8 cellular contexts compared by ENCODE assay signal in the genomic region with DNA sequence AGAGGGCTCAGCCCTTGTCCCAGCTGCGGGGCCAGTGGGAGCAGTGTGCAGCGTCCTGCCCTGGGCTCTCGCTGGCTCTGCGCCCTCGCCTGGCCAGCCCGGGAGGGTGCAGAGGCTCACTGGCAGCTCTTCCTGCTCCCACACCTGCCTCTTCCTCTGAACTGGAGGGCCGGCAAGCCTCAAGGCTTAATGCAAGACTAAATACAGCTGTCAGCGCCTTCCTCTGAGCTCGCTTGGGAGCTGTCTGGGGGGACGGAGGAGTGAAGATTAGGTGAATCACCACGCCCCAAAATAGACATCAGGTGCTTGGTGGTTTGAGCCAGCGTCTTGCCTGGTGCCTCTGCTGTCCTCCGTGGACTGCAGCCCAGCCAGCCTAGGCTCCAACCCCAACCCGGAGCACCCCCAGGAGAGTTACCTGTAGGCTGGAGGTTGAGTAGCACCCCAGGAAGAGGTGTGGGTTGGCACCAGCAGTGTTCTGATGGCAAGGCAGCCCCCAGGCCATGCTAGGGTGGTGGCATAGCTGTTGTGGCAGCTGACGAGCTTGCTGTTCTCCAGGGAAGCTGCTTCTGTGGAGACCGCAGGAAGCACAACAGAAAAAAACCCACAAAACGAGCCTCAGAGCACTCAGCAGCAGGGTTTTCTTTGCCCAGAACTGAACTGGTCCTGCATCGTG. TPM values are rescaled to one million over a fixed set of nuclear protein-coding genes. Genes with fewer than 3 reads are reported as not detected.
DNase-seq lines count a peak whose midpoint lies in the region; ATAC-seq and TF ChIP-seq lines count a peak whose summit lies in the region.

No MANE protein-coding gene starts in this region.

- H3K4me3 Mint-ChIP-seq in activated T-helper 2 cell treated with anti-CD3 and anti-CD28 coated beads, Interferon-gamma antibody, Interleukin-2, Interleukin-4, amounts not matched to agents 10 μg/mL and 5 μg/mL and 100 μg/mL, durations not matched to agents 14 hours and 24 hours and 36 hours (ENCODE audit: low read depth), result no peak overlapping the region

- peak overlapping the region; percentile 49 for H3K9ac ChIP-seq in DND-41 (ENCODE audit: low read depth, low read length)

- H3K36me3 ChIP-seq in DND-41 (ENCODE audit: insufficient read depth, low read length), result no peaks in the 10 kb centered on the region

- H4K20me1 ChIP-seq in DND-41 (ENCODE audit: insufficient read depth, low read length), result no peaks in the 10 kb centered on the region

- H3K9me3 Mint-ChIP-seq in activated T-helper 2 cell treated with anti-CD3 and anti-CD28 coated beads, Interferon-gamma antibody, Interleukin-2, Interleukin-4, amounts not matched to agents 10 μg/mL and 5 μg/mL and 100 μg/mL, durations not matched to agents 14 hours and 24 hours and 36 hours, result no peaks in the 10 kb centered on the region

- peaks cover under 1% of the 10 kb centered on the region for H3K27me3 ChIP-seq in DND-41 (ENCODE audit: insufficient read depth, low read length, poor library complexity)

- H3K36me3 Mint-ChIP-seq in activated T-helper 2 cell treated with anti-CD3 and anti-CD28 coated beads, Interferon-gamma antibody, Interleukin-2, Interleukin-4, amounts not matched to agents 10 μg/mL and 5 μg/mL and 100 μg/mL, durations not matched to agents 14 hours and 24 hours and 36 hours (ENCODE audit: low read depth), result no peaks in the 10 kb centered on the region

- H3K4me1 Mint-ChIP-seq in activated T-helper 2 cell treated with anti-CD3 and anti-CD28 coated beads, Interferon-gamma antibody, Interleukin-2, Interleukin-4, amounts not matched to agents 10 μg/mL and 5 μg/mL and 100 μg/mL, durations not matched to agents 14 hours and 24 hours and 36 hours (ENCODE audit: low read depth), result peaks cover 4% of the 10 kb centered on the region

- DNase-seq in DND-41 (peak; percentile 88), KBM-7 (peak; percentile 82), RKO (ENCODE audit: low spot score) (peak; percentile 75), germinal center (ENCODE audit: low spot score) (peak; percentile 92), retinal pigment epithelial cell (ENCODE audit: low read depth) (no peak), NOMO-1 (lab: John Stamatoyannopoulos, UW; ENCODE audit: unreplicated experiment in 2 of 2) (no peak)
- peak; percentile 58 for DNase-seq in activated T-helper 2 cell treated with anti-CD3 and anti-CD28 coated beads, Interferon-gamma antibody, Interleukin-2, Interleukin-4, amounts not matched to agents 10 μg/mL and 5 μg/mL and 100 μg/mL, durations not matched to agents 14 hours and 24 hours and 36 hours (ENCODE audit: low spot score)

- peaks cover 33% of the 10 kb centered on the region for H3K4me1 ChIP-seq in DND-41 (ENCODE audit: insufficient read depth, low read length)

- peak overlapping the region; percentile 65 for H3K4me2 ChIP-seq in DND-41 (ENCODE audit: insufficient read depth, low read length)

- in situ Hi-C loops in KBM-7 (cut with MboI; ENCODE audit: low pct_unique_long_range_greater_than_20kb, low sequenced_read_pairs), result no loop called here

- peak overlapping the region; percentile 94 for H3K27ac ChIP-seq in DND-41 (ENCODE audit: low read length)

- intact Hi-C loops in activated T-helper 2 cell treated with anti-CD3 and anti-CD28 coated beads, Interferon-gamma antibody, Interleukin-2, Interleukin-4, amounts not matched to agents 10 μg/mL and 5 μg/mL and 100 μg/mL, durations not matched to agents 14 hours and 24 hours and 36 hours (cut with micrococcal nuclease), result loop anchor here (2.0 to 5.0 kb wide), 2 partner anchors 46 to 291 kb away; no protein-coding TSS in a partner anchor

- TF ChIP-seq CTCF in DND-41 (IDR thresholded peaks at IDR 0.05; ENCODE audit: borderline replicate concordance, extremely low read depth, low read length, poor library complexity, severe bottlenecking) (peak; percentile 94), retinal pigment epithelial cell (conservative IDR thresholded peaks at IDR 0.05; ENCODE audit: low read depth, low read length) (peak; percentile 89)

- H2AFZ ChIP-seq in DND-41 (ENCODE audit: low read depth, low read length), result peak overlapping the region; percentile 61

- no peaks in the 10 kb centered on the region for H3K9me3 ChIP-seq in DND-41 (ENCODE audit: insufficient read depth, low read length, severe bottlenecking)

- peak; percentile 93 for ATAC-seq in DND-41 (ENCODE audit: insufficient read depth, low read depth)
- ATAC-seq in GM21576 (IDR thresholded peaks at IDR 0.05; ENCODE audit: unreplicated experiment), result peak; percentile 79

- H3K79me2 ChIP-seq in DND-41 (ENCODE audit: insufficient read depth, low read length), result no peaks in the 10 kb centered on the region

- H3K27ac Mint-ChIP-seq in activated T-helper 2 cell treated with anti-CD3 and anti-CD28 coated beads, Interferon-gamma antibody, Interleukin-2, Interleukin-4, amounts not matched to agents 10 μg/mL and 5 μg/mL and 100 μg/mL, durations not matched to agents 14 hours and 24 hours and 36 hours, result no peak overlapping the region

- H3K4me3 ChIP-seq in DND-41 (ENCODE audit: low read depth in 1 of 2, low read length in 2 of 2) (peak overlapping the region in 1 of 2 experiments; percentile 49; a peak in 2 of 4 replicates), retinal pigment epithelial cell (ENCODE audit: low read length) (no peak overlapping the region)

- H3K27me3 Mint-ChIP-seq in activated T-helper 2 cell treated with anti-CD3 and anti-CD28 coated beads, Interferon-gamma antibody, Interleukin-2, Interleukin-4, amounts not matched to agents 10 μg/mL and 5 μg/mL and 100 μg/mL, durations not matched to agents 14 hours and 24 hours and 36 hours (ENCODE audit: low read depth), result peaks cover 5% of the 10 kb centered on the region

RNA-seq across cellular contexts. Expression of a gene that starts 36.9 kb away (rescaled TPM):
- total RNA-seq in activated T-helper 2 cell treated with anti-CD3 and anti-CD28 coated beads, Interferon-gamma antibody, Interleukin-2, Interleukin-4, amounts not matched to agents 10 μg/mL and 5 μg/mL and 100 μg/mL, durations not matched to agents 14 hours and 24 hours and 36 hours, result not detected in 2 replicates

Comparison
In these comparisons a context has a peak if more than half of its experiments do, and no peak if none do; other contexts are left out.
1. DNase-seq: peak in DND-41 (single experiment), KBM-7 (single experiment), RKO (single experiment), activated T-helper 2 cell treated with anti-CD3 and anti-CD28 coated beads, Interferon-gamma antibody, Interleukin-2, Interleukin-4, amounts not matched to agents 10 μg/mL and 5 μg/mL and 100 μg/mL, durations not matched to agents 14 hours and 24 hours and 36 hours (single experiment) and germinal center (single experiment); none in retinal pigment epithelial cell (single experiment) and NOMO-1 (0 of 2).